ENCODE assay signal across 1 cellular context in genomic region chr3:105755121-105755886, GRCh38.
TF ChIP-seq lines count a peak whose summit lies in the region.

No MANE protein-coding gene starts in this region.

TF ChIP-seq in GM12878, 131 proteins besides CTCF, POLR2A, EP300 and RAD21 (continued from another document):
- TF ChIP-seq ZNF592 (IDR thresholded peaks at IDR 0.05): no peak
- TF ChIP-seq ZNF384 (IDR thresholded peaks at IDR 0.05; ENCODE audit: borderline replicate concordance, low read depth, low read length): no peak
TF ChIP-seq in GM12878: peak in this region for 0.
